In the genomic region with DNA sequence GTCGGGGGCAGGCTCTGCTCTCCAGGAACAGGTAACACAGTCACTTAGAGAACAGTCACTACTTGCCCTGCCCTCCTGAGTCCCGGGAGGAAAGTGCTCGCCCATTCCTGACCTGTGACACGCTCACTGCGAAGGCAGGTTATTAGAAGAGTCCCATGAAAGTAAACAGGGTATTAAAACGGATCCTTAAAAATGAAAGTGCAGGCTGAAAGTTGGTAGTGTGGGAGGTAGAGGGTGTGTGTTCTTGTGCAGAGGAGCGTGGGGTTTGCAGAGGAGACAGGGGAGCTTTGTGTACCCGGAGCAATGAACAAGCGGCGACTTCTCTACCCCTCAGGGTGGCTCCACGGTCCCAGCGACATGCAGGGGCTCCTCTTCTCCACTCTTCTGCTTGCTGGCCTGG, we compare ENCODE assay signal across 21 cellular contexts. TPM values are rescaled to one million over a fixed set of nuclear protein-coding genes. Genes with fewer than 3 reads are reported as not detected.
DNase-seq lines count a peak whose midpoint lies in the region; FAIRE-seq and TF ChIP-seq lines count a peak whose summit lies in the region.
"Had no signal": no experiment of that assay in that cellular context is flagged by ENCODE, and none has a peak within 500 bp of the region (broad histone marks: within the 10 kb centered on the region; RNA-seq: fewer than 3 reads in every experiment).

A gene (plus strand): TSS at position 104 of the 400 bp plus-strand sequence. CDS start 254 bp downstream, at position 358.

- no peaks in the 10 kb centered on the region for H3K36me3 Mint-ChIP-seq in neural progenitor cell
- H3K36me3 Mint-ChIP-seq: CD8-positive, alpha-beta memory T cell had no signal

- H3K36me3 ChIP-seq in PC-9 (ENCODE audit: low read depth) (no peaks in the 10 kb centered on the region), neural progenitor cell (no peaks in the 10 kb centered on the region), transverse colon (no peaks in the 10 kb centered on the region), kidney (ENCODE audit: control insufficient read depth in 1 of 2, insufficient read depth in 2 of 2, low read length in 2 of 2) (no peaks in the 10 kb centered on the region)
- H3K36me3 ChIP-seq: BLaER1 had no signal

- intact Hi-C loops in PC-9 (cut with micrococcal nuclease; ENCODE audit: unreplicated experiment) = no loop called here
- intact Hi-C loops in transverse colon (cut with DNase I; ENCODE audit: low total_unique reads) = no loop called here
- intact Hi-C loops in kidney (cut with DNase I) = no loop called here

- peaks cover 6% of the 10 kb centered on the region for H3K9me3 Mint-ChIP-seq in neural progenitor cell
- H3K9me3 Mint-ChIP-seq: CD8-positive, alpha-beta memory T cell had no signal

- in situ Hi-C loops in transverse colon (cut with MboI; ENCODE audit: low pct_ligation_motif_present in 1 of 4, low pct_unique_long_range_greater_than_20kb in 1 of 4, low sequenced_read_pairs in 3 of 4) = no loop called here

- no peak within 1 kb of the TSS for H3K27ac Mint-ChIP-seq in neural progenitor cell

- CTCF ChIA-PET in PC-9 (lab: Charles Lee) = interaction anchor here (0.6 kb wide), 1 partner anchor 180 kb away, joined by 4 read pairs; no protein-coding TSS in a partner anchor

- no peak for TF ChIP-seq POLR2A in transverse colon (IDR thresholded peaks at IDR 0.05)

- FAIRE-seq in kidney (lab: Jason Lieb, UNC) = no peak
- FAIRE-seq: GM12891, GM18507 had no signal

- H3K27me3 ChIP-seq in PC-9 (ENCODE audit: insufficient read depth, low read depth) = no peaks in the 10 kb centered on the region
- no peaks in the 10 kb centered on the region for H3K27me3 ChIP-seq in neural progenitor cell
- no peaks in the 10 kb centered on the region for H3K27me3 ChIP-seq in transverse colon
- H3K27me3 ChIP-seq: BLaER1 had no signal

- H3F3A ChIP-seq in PC-9 (ENCODE audit: insufficient read depth, low read depth) (no peaks in the 10 kb centered on the region), neural progenitor cell (ENCODE audit: low read depth) (no peaks in the 10 kb centered on the region)

- WGBS in transverse colon (ENCODE audit: low coverage in 1 of 2), 2 donors = 63 to 74% methylated on average over 4 to 12 of the region's 12 CpGs

- H2AFZ ChIP-seq in PC-9 (peak within 1 kb of the TSS; percentile 49; the same call in 1 of the 2 replicates), neural progenitor cell (replicated peaks) (peak within 1 kb of the TSS; percentile 20)

- TF ChIP-seq EP300 in transverse colon (IDR thresholded peaks at IDR 0.05; ENCODE audit: low read depth) = no peak

- H3K4me1 Mint-ChIP-seq in neural progenitor cell = peaks cover 2% of the 10 kb centered on the region
- H3K4me1 Mint-ChIP-seq: CD8-positive, alpha-beta memory T cell had no signal

- H3K27ac ChIP-seq in PC-9 = no peak within 1 kb of the TSS
- H3K27ac ChIP-seq in neural progenitor cell = no peak within 1 kb of the TSS
- no peak within 1 kb of the TSS for H3K27ac ChIP-seq in transverse colon
- H3K27ac ChIP-seq in kidney (ENCODE audit: low read depth in 2 of 2, low read length in 2 of 2) = no peak within 1 kb of the TSS
- H3K27ac ChIP-seq: 22Rv1, BLaER1 had no signal

- peak; percentile 24 for DNase-seq in DMS53 (lab: John Stamatoyannopoulos, UW)
- no peak for DNase-seq in DMS53 treated with DMSO at 0.1 percent for 48 hours (lab: John Stamatoyannopoulos, UW; ENCODE audit: unreplicated experiment)
- DNase-seq in PC-9 = peak in 1 of 2 experiments; percentile 32
- DNase-seq in epithelial cell of proximal tubule (ENCODE audit: low read depth) = no peak
- DNase-seq in neural progenitor cell (ENCODE audit: low spot score) = no peak
- DNase-seq in transverse colon = no peak
- no peak for DNase-seq in hippocampal formation (lab: John Stamatoyannopoulos, UW)
- no peak for DNase-seq in kidney
- DNase-seq: CD8-positive, alpha-beta memory T cell; GF-D8; H7; NCI-H1930; NCI-H69; OCI-M1 had no signal

- no TSS peak for BruUV-seq in PC-9 (replicated peaks; lab: Mats Ljungman, UMichigan)

- H3K4me3 ChIP-seq in PC-9 = no peak within 1 kb of the TSS
- peak within 1 kb of the TSS; percentile 9 for H3K4me3 ChIP-seq in epithelial cell of proximal tubule (ENCODE audit: low read depth, low read length)
- H3K4me3 ChIP-seq in neural progenitor cell = no peak within 1 kb of the TSS
- H3K4me3 ChIP-seq in transverse colon = no peak within 1 kb of the TSS
- H3K4me3 ChIP-seq in kidney (ENCODE audit: low read length in 2 of 2) = peak within 1 kb of the TSS in 1 of 2 donors; percentile 26
- H3K4me3 ChIP-seq: BLaER1 had no signal

- H3K9ac ChIP-seq in neural progenitor cell (no peak within 1 kb of the TSS), kidney (ENCODE audit: low read length in 2 of 2) (no peak within 1 kb of the TSS)
- H3K9ac ChIP-seq: BLaER1 had no signal

- peaks cover 13% of the 10 kb centered on the region for H3K27me3 Mint-ChIP-seq in neural progenitor cell (ENCODE audit: insufficient read depth, low read depth)

- TF ChIP-seq CTCF in PC-9 (conservative IDR thresholded peaks at IDR 0.05) (no peak), epithelial cell of proximal tubule (conservative IDR thresholded peaks at IDR 0.05; ENCODE audit: low read depth, low read length) (no peak), neural progenitor cell (IDR thresholded peaks at IDR 0.05) (no peak), transverse colon (IDR thresholded peaks at IDR 0.05) (no peak), kidney (IDR thresholded peaks at IDR 0.05; ENCODE audit: borderline replicate concordance, extremely low read depth, insufficient read depth) (no peak)

- no peaks in the 10 kb centered on the region for H4K20me1 ChIP-seq in PC-9 (ENCODE audit: insufficient read depth)
- no peaks in the 10 kb centered on the region for H4K20me1 ChIP-seq in neural progenitor cell (ENCODE audit: low read depth)
- H4K20me1 ChIP-seq: BLaER1 had no signal

- H3K4me3 Mint-ChIP-seq in neural progenitor cell = no peak within 1 kb of the TSS
- H3K4me3 Mint-ChIP-seq: CD8-positive, alpha-beta memory T cell had no signal

- 0 out of 2 replicates have a peak, but pooled peaks cover 8% of the 10 kb centered on the region for H3K9me2 ChIP-seq in PC-9 (ENCODE audit: insufficient read depth)

- H3K79me2 ChIP-seq in PC-9 (ENCODE audit: low read depth) (no peaks in the 10 kb centered on the region), neural progenitor cell (ENCODE audit: low read depth) (no peaks in the 10 kb centered on the region)

- H3K4me2 ChIP-seq in PC-9 = no peak within 1 kb of the TSS
- no peak within 1 kb of the TSS for H3K4me2 ChIP-seq in neural progenitor cell
- H3K4me2 ChIP-seq: BLaER1 had no signal

- H3K4me1 ChIP-seq in PC-9 (replicated peaks; ENCODE audit: insufficient read depth) = 0 out of 2 replicates have a peak, but pooled peaks cover 3% of the 10 kb centered on the region
- no peaks in the 10 kb centered on the region for H3K4me1 ChIP-seq in neural progenitor cell
- H3K4me1 ChIP-seq in transverse colon = no peaks in the 10 kb centered on the region
- H3K4me1 ChIP-seq in kidney (ENCODE audit: control insufficient read depth in 1 of 2, insufficient read depth in 1 of 2, low read depth in 1 of 2, low read length in 2 of 2) = peaks cover 0 to under 1% of the 10 kb centered on the region in 2 donors
- H3K4me1 ChIP-seq: BLaER1 had no signal

- POLR2A ChIA-PET in PC-9 (lab: Charles Lee; ENCODE audit: unreplicated experiment) = no interaction called here

- H3K9me3 ChIP-seq in PC-9 (ENCODE audit: insufficient read depth, low read depth) = no peaks in the 10 kb centered on the region
- H3K9me3 ChIP-seq in neural progenitor cell (ENCODE audit: low read depth) = no peaks in the 10 kb centered on the region
- H3K9me3 ChIP-seq in transverse colon = no peaks in the 10 kb centered on the region
- peaks cover 0 to 5% of the 10 kb centered on the region in 2 donors for H3K9me3 ChIP-seq in kidney (ENCODE audit: control insufficient read depth in 1 of 2, low read length in 2 of 2)
- H3K9me3 ChIP-seq: BLaER1 had no signal

RNA-seq across cellular contexts. Expression of the gene that starts here (rescaled TPM):
- total RNA-seq in PC-9 (2021) (not detected in 2 replicates), epithelial cell of proximal tubule (0.58 and 1.4 TPM in 2 replicates), neural progenitor cell (ENCODE audit: low replicate concordance) (not detected in 2 replicates), transverse colon (not detected), kidney (6.7 TPM)
- 8.4 TPM for polyA plus RNA-seq in kidney (ENCODE audit: insufficient read depth, low read depth, low replicate concordance)
- total RNA-seq: CD8-positive, alpha-beta memory T cell; H7; IMR-90; LHCN-M2; SK-MEL-5 had no signal
- polyA plus RNA-seq: IMR-90 had no signal
